3 cellular contexts compared by ENCODE assay signal in the genomic region with DNA sequence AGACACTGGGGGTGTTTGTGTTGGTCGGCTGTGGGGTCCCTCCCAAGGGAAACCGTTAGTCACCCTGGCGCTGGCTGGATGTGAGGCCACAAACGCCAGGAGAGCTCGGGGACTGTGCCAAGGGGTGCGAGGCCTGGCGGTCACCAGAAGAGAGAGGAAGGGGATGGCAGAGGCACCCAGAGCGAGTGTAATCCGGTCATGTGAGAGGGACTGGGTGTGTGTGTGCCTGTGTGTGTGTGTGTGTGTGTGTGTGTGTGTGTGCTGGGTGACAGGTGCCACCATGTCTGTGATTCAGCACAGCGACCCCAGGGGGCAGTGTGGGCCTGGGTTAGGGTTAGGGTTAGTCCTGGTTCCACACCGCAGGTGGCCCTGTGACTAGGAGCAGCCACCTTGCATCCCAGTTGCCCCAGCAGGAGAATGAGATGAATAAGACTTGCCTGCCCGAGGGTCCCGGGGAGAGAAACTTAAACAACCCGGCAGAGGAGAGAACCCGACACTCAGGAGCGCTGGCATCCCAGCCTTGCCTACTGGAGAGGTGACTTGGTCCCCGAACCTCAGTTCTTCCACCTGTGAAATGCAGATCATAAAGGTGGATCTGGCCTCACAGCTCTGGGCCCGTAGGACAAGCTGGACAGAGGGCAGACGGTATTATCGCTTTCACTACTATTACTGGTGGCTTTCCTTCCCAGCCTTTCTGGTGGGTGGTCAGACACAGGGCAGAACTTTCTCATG.
A peak's percentile ranks its signal among the peaks of the same experiment; 100 is the strongest.
TF ChIP-seq lines count a peak whose summit lies in the region.

No MANE protein-coding gene starts in this region.

TF ChIP-seq in GM23338, 12 proteins besides CTCF, POLR2A, EP300 and RAD21 (continues in another document):
- TF ChIP-seq STAT1 (IDR thresholded peaks at IDR 0.05; ENCODE audit: unreplicated experiment) (no peak), EZH2 (IDR thresholded peaks at IDR 0.05; ENCODE audit: low read depth, unreplicated experiment) (no peak), POLR2AphosphoS5 (IDR thresholded peaks at IDR 0.05; ENCODE audit: low read depth) (no peak), ZNF331 (CRISPR knock-in tag; IDR thresholded peaks at IDR 0.05; ENCODE audit: low read depth) (no peak), ZNF114 (CRISPR knock-in tag; IDR thresholded peaks at IDR 0.05) (no peak), CREB1 (CRISPR knock-in tag; IDR thresholded peaks at IDR 0.05; ENCODE audit: low read depth) (no peak), EZH2phosphoT487 (IDR thresholded peaks at IDR 0.05; ENCODE audit: unreplicated experiment) (no peak), JUNB (IDR thresholded peaks at IDR 0.05; ENCODE audit: unreplicated experiment) (no peak)

TF ChIP-seq in endothelial cell of umbilical vein, 7 proteins besides CTCF, POLR2A, EP300 and RAD21:
- no peak for TF ChIP-seq GATA2 (IDR thresholded peaks at IDR 0.05; ENCODE audit: insufficient read depth, insufficient read length, low read depth, low read length)
- no peak for TF ChIP-seq MAX (IDR thresholded peaks at IDR 0.05; ENCODE audit: insufficient read depth, insufficient read length)
- TF ChIP-seq POLR2AphosphoS5 (IDR thresholded peaks at IDR 0.05; ENCODE audit: insufficient read depth, low read depth, low read length) = no peak
- no peak for TF ChIP-seq EZH2 (IDR thresholded peaks at IDR 0.05; ENCODE audit: borderline replicate concordance, low read depth, low read length, severe bottlenecking)

TF ChIP-seq in neural cell, 6 proteins besides CTCF, POLR2A, EP300 and RAD21:
- no peak for TF ChIP-seq MXI1 (conservative IDR thresholded peaks at IDR 0.05; ENCODE audit: poor library complexity, severe bottlenecking)
- TF ChIP-seq SMC3 (conservative IDR thresholded peaks at IDR 0.05; ENCODE audit: poor library complexity) = peak; percentile 81
TF ChIP-seq in neural cell: peak in this region for 1.
